26 cellular contexts compared by ENCODE assay signal in the genomic region with DNA sequence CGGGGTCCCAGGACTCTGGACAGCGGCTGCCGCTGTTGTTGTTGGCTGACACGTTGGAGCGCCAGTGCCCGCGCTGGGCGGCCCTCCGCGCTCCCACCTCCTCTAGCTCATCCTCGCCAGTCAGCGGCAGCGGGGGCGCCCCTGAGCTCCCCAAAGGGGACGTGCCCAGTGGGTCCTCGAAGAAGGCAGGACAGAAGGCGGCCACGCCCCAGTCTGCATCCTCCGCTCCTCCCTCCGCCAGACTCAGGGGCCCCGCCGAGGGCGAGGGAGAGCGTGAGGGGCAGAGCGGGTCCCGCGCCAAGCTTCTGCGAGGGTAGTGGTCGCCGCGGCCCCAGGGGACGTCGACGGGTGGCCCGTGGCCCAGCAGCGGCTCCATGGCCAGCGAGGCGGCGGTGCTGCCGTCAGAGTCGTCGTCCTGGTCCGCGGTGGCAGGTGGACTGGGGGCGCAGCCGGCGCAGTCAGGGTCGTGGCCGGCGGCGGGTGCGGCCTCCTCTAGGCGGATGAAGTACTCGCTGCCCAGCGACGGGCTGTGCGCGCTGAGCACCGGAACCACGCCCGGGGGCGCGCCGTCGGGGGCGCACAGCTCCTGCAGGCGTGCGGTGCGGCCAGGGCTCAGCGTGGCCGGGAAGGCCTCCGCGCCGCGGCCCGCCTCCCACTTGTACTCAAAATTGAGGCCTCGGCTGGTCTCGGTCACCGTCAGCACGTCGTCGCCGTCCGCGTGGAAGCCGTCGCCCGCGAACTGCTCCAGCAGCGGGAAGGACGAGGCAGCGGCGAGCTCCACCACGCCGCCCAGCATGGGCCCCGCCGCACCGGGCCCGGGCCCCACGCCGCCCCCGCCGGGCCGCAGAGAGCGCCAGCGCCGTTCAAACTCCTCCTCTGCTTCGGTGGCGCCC. TPM values are rescaled to one million over a fixed set of nuclear protein-coding genes. Genes with fewer than 3 reads are reported as not detected.
"Had no signal": no experiment of that assay in that cellular context is flagged by ENCODE, and none has a peak within 500 bp of the region (broad histone marks: within the 10 kb centered on the region; RNA-seq: fewer than 3 reads in every experiment).

No MANE protein-coding gene starts in this region.

- ATAC-seq: activated CD8-positive, alpha-beta memory T cell treated with anti-CD3 and anti-CD28 coated beads, Interleukin-2, amount 10 ng/mL, durations not matched to agents 7 days and 5 days; activated T-helper 17 cell treated with anti-CD3 and anti-CD28 coated beads, Interleukin-2, amount 50 U/mL, for 72 hours; effector memory CD8-positive, alpha-beta T cell; sciatic nerve had no signal

- H3K27ac ChIP-seq: cardiac muscle cell, epithelial cell of prostate, thyroid gland had no signal

- H3K4me1 Mint-ChIP-seq: activated T-helper 17 cell treated with anti-CD3 and anti-CD28 coated beads, Interleukin-2, amount 50 U/mL, for 72 hours had no signal

- H3K4me2 ChIP-seq: smooth muscle cell had no signal

- H3K9me3 Mint-ChIP-seq: activated CD4-positive, alpha-beta memory T cell treated with anti-CD3 and anti-CD28 coated beads, Interleukin-2, amount 10 ng/mL, durations not matched to agents 7 days and 5 days; activated naive CD8-positive, alpha-beta T cell treated with anti-CD3 and anti-CD28 coated beads for 36 hours; activated T-helper 17 cell treated with anti-CD3 and anti-CD28 coated beads, Interleukin-2, amount 50 U/mL, for 72 hours; dendritic cell treated with granulocyte-macrophage colony-stimulating factor and Interleukin-4, amounts not matched to agents 40 ng/mL and 50 ng/mL, for 4 days; effector memory CD8-positive, alpha-beta T cell; memory B cell; neural crest cell had no signal

- H3K36me3 Mint-ChIP-seq: activated CD8-positive, alpha-beta memory T cell treated with anti-CD3 and anti-CD28 coated beads, Interleukin-2, amount 10 ng/mL, durations not matched to agents 7 days and 5 days; activated naive CD8-positive, alpha-beta T cell treated with anti-CD3 and anti-CD28 coated beads for 36 hours; memory B cell had no signal

- H3K9me3 ChIP-seq: thyroid gland had no signal

- H3K4me3 Mint-ChIP-seq: activated CD4-positive, alpha-beta memory T cell treated with anti-CD3 and anti-CD28 coated beads, Interleukin-2, amount 10 ng/mL, durations not matched to agents 7 days and 5 days; activated CD8-positive, alpha-beta memory T cell treated with anti-CD3 and anti-CD28 coated beads, Interleukin-2, amount 10 ng/mL, durations not matched to agents 7 days and 5 days; activated naive CD8-positive, alpha-beta T cell treated with anti-CD3 and anti-CD28 coated beads for 36 hours; activated T-helper 17 cell treated with anti-CD3 and anti-CD28 coated beads, Interleukin-2, amount 50 U/mL, for 72 hours; dendritic cell treated with granulocyte-macrophage colony-stimulating factor and Interleukin-4, amounts not matched to agents 40 ng/mL and 50 ng/mL, for 4 days; effector memory CD8-positive, alpha-beta T cell; memory B cell; neural crest cell had no signal

- H3K27me3 ChIP-seq: cardiac muscle cell, thyroid gland had no signal

- H3K36me3 ChIP-seq: cardiac muscle cell, thyroid gland had no signal

- DNase-seq: activated CD4-positive, alpha-beta memory T cell treated with anti-CD3 and anti-CD28 coated beads, Interleukin-2, amount 10 ng/mL, durations not matched to agents 7 days and 5 days; activated CD4-positive, alpha-beta T cell treated with anti-CD3 and anti-CD28 coated beads for 4 hours; activated CD8-positive, alpha-beta memory T cell treated with anti-CD3 and anti-CD28 coated beads, Interleukin-2, amount 10 ng/mL, durations not matched to agents 7 days and 5 days; activated naive CD4-positive, alpha-beta T cell; activated naive CD8-positive, alpha-beta T cell treated with anti-CD3 and anti-CD28 coated beads for 36 hours; effector memory CD8-positive, alpha-beta T cell; foreskin fibroblast; kidney glomerular epithelial cell; stimulated activated CD4-positive, alpha-beta T cell treated with anti-CD3 and anti-CD28 coated beads, Interleukin-4, amount 100 ng/mL, for 1 hour; SW 1271; T-helper 2 cell; thyroid gland had no signal

- H3K4me3 ChIP-seq: cardiac muscle cell, smooth muscle cell, thyroid gland had no signal

- H3K27ac Mint-ChIP-seq: activated CD4-positive, alpha-beta memory T cell treated with anti-CD3 and anti-CD28 coated beads, Interleukin-2, amount 10 ng/mL, durations not matched to agents 7 days and 5 days; activated CD8-positive, alpha-beta memory T cell treated with anti-CD3 and anti-CD28 coated beads, Interleukin-2, amount 10 ng/mL, durations not matched to agents 7 days and 5 days; activated naive CD8-positive, alpha-beta T cell treated with anti-CD3 and anti-CD28 coated beads for 36 hours; activated T-helper 17 cell treated with anti-CD3 and anti-CD28 coated beads, Interleukin-2, amount 50 U/mL, for 72 hours; dendritic cell treated with granulocyte-macrophage colony-stimulating factor and Interleukin-4, amounts not matched to agents 40 ng/mL and 50 ng/mL, for 4 days; effector memory CD8-positive, alpha-beta T cell; memory B cell had no signal

- H3K27me3 Mint-ChIP-seq: activated CD4-positive, alpha-beta memory T cell treated with anti-CD3 and anti-CD28 coated beads, Interleukin-2, amount 10 ng/mL, durations not matched to agents 7 days and 5 days; activated naive CD8-positive, alpha-beta T cell treated with anti-CD3 and anti-CD28 coated beads for 36 hours; activated T-helper 17 cell treated with anti-CD3 and anti-CD28 coated beads, Interleukin-2, amount 50 U/mL, for 72 hours; dendritic cell treated with granulocyte-macrophage colony-stimulating factor and Interleukin-4, amounts not matched to agents 40 ng/mL and 50 ng/mL, for 4 days had no signal

RNA-seq across cellular contexts. Expression of a gene that starts 43.2 kb away (rescaled TPM):
- total RNA-seq: activated CD4-positive, alpha-beta memory T cell treated with anti-CD3 and anti-CD28 coated beads, Interleukin-2, amount 10 ng/mL, durations not matched to agents 7 days and 5 days; activated CD8-positive, alpha-beta memory T cell treated with anti-CD3 and anti-CD28 coated beads, Interleukin-2, amount 10 ng/mL, durations not matched to agents 7 days and 5 days; activated naive CD8-positive, alpha-beta T cell treated with anti-CD3 and anti-CD28 coated beads for 36 hours; activated T-helper 17 cell treated with anti-CD3 and anti-CD28 coated beads, Interleukin-2, amount 50 U/mL, for 72 hours; chondrocyte; glomerular endothelial cell; liver; mononuclear cell; neural crest cell; osteoblast; pulmonary artery endothelial cell; sciatic nerve; smooth muscle cell; thyroid gland had no signal
- polyA plus RNA-seq: liver, smooth muscle cell had no signal
